ENCODE assay signal across 1 cellular context in the genomic region with DNA sequence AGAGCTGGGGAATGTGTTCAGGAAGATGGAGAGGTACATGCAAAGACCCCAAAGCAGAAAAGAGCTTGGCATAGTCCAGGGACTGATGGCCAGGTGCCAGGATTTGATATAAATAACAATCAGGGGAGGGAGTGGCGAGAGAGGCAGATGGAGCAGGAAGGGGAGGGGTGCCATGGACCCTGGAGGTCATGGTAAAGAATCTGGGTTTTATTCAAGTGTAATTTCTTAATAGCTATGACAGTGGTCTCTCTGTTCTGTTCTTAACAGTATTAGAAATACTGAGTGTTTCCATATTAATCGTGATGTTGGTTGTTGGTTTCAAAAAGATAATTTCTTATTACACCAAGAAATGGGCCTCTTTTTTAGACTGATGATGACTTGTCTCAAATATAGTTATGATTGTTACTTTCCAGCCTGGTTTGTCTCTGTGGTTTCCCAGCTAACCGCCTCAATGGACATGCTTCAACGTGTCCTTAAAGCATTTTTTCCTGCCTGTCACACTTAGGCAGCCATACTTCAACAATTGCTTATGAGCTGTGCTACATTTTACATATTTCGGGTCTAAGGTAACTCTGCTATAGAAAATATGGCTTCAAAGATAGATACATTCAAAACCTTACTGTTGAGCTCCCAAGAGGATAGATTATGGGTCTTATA.
TF ChIP-seq lines count a peak whose summit lies in the region.

No MANE protein-coding gene starts in this region.

TF ChIP-seq in GM12878, 131 proteins besides CTCF, POLR2A, EP300 and RAD21 (continues in another document):
- TF ChIP-seq TCF12 (IDR thresholded peaks at IDR 0.05; ENCODE audit: low read depth, low read length) (no peak), SIN3A (IDR thresholded peaks at IDR 0.05; ENCODE audit: low read depth, low read length) (no peak), LARP7 (IDR thresholded peaks at IDR 0.05) (no peak), ZNF592 (IDR thresholded peaks at IDR 0.05) (no peak), YBX1 (IDR thresholded peaks at IDR 0.05) (no peak), ZBED1 (IDR thresholded peaks at IDR 0.05; ENCODE audit: borderline replicate concordance) (no peak), HDAC2 (IDR thresholded peaks at IDR 0.05) (no peak), NFXL1 (IDR thresholded peaks at IDR 0.05; ENCODE audit: borderline replicate concordance) (no peak), SMARCA5 (IDR thresholded peaks at IDR 0.05) (no peak), MYC (IDR thresholded peaks at IDR 0.05; ENCODE audit: insufficient read depth, insufficient read length, insufficient replicate concordance, low read length, severe bottlenecking) (no peak), FOXM1 (IDR thresholded peaks at IDR 0.05; ENCODE audit: low read depth, low read length) (peak; percentile 44; the same call in 1 of the 2 replicates), IKZF2 (IDR thresholded peaks at IDR 0.05) (peak; percentile 31 to 47; a peak in 2 of 4 replicates), FOS (IDR thresholded peaks at IDR 0.05; ENCODE audit: borderline replicate concordance, extremely low read depth, insufficient read length) (no peak), SREBF1 (IDR thresholded peaks at IDR 0.05; ENCODE audit: low read length) (no peak), ATF2 (IDR thresholded peaks at IDR 0.05; ENCODE audit: low read length) (0 out of 2 replicates have a peak, but pooled peaks have one; percentile 33), ZBTB11 (CRISPR knock-in tag; IDR thresholded peaks at IDR 0.05) (no peak), RBBP5 (conservative IDR thresholded peaks at IDR 0.05) (no peak), PAX5 (IDR thresholded peaks at IDR 0.05; ENCODE audit: borderline replicate concordance, low read depth, low read length) (peak; percentile 58; the same call in 1 of the 2 replicates), NR2C2 (IDR thresholded peaks at IDR 0.05; ENCODE audit: borderline replicate concordance, control insufficient read depth, insufficient read length, low read depth) (no peak), BCLAF1 (IDR thresholded peaks at IDR 0.05) (no peak), JUNB (IDR thresholded peaks at IDR 0.05) (0 out of 2 replicates have a peak, but pooled peaks have one; percentile 48), ATF7 (IDR thresholded peaks at IDR 0.05; ENCODE audit: low read depth) (0 out of 2 replicates have a peak, but pooled peaks have one; percentile 26), MEF2A (IDR thresholded peaks at IDR 0.05; ENCODE audit: insufficient read depth, low read depth, low read length) (0 out of 2 replicates have a peak, but pooled peaks have one; percentile 47), KLF5 (IDR thresholded peaks at IDR 0.05; ENCODE audit: partially characterized antibody) (no peak), RELA (IDR thresholded peaks at IDR 0.05; ENCODE audit: borderline replicate concordance, partially characterized antibody) (no peak), CREB1 (IDR thresholded peaks at IDR 0.05; ENCODE audit: low read depth) (no peak), IRF3 (IDR thresholded peaks at IDR 0.05) (no peak), POLR2AphosphoS2 (IDR thresholded peaks at IDR 0.05; ENCODE audit: low read depth, low read length) (no peak), CHD2 (IDR thresholded peaks at IDR 0.05; ENCODE audit: borderline replicate concordance, low read depth, low read length) (no peak), TARDBP (IDR thresholded peaks at IDR 0.05; ENCODE audit: borderline replicate concordance) (no peak), USF1 (IDR thresholded peaks at IDR 0.05; ENCODE audit: borderline replicate concordance, extremely low read length, insufficient read depth, low read depth, low read length) (no peak), NRF1 (conservative IDR thresholded peaks at IDR 0.05; ENCODE audit: low read depth, low read length) (no peak), NFYA (IDR thresholded peaks at IDR 0.05; ENCODE audit: borderline replicate concordance, low read depth, low read length) (no peak), BMI1 (IDR thresholded peaks at IDR 0.05; ENCODE audit: borderline replicate concordance) (no peak)
- TF ChIP-seq, protein P1, sequence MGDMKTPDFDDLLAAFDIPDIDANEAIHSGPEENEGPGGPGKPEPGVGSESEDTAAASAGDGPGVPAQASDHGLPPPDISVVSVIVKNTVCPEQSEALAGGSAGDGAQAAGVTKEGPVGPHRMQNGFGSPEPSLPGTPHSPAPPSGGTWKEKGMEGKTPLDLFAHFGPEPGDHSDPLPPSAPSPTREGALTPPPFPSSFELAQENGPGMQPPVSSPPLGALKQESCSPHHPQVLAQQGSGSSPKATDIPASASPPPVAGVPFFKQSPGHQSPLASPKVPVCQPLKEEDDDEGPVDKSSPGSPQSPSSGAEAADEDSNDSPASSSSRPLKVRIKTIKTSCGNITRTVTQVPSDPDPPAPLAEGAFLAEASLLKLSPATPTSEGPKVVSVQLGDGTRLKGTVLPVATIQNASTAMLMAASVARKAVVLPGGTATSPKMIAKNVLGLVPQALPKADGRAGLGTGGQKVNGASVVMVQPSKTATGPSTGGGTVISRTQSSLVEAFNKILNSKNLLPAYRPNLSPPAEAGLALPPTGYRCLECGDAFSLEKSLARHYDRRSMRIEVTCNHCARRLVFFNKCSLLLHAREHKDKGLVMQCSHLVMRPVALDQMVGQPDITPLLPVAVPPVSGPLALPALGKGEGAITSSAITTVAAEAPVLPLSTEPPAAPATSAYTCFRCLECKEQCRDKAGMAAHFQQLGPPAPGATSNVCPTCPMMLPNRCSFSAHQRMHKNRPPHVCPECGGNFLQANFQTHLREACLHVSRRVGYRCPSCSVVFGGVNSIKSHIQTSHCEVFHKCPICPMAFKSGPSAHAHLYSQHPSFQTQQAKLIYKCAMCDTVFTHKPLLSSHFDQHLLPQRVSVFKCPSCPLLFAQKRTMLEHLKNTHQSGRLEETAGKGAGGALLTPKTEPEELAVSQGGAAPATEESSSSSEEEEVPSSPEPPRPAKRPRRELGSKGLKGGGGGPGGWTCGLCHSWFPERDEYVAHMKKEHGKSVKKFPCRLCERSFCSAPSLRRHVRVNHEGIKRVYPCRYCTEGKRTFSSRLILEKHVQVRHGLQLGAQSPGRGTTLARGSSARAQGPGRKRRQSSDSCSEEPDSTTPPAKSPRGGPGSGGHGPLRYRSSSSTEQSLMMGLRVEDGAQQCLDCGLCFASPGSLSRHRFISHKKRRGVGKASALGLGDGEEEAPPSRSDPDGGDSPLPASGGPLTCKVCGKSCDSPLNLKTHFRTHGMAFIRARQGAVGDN (IDR thresholded peaks at IDR 0.05), result no peak
- TF ChIP-seq, protein P2, sequence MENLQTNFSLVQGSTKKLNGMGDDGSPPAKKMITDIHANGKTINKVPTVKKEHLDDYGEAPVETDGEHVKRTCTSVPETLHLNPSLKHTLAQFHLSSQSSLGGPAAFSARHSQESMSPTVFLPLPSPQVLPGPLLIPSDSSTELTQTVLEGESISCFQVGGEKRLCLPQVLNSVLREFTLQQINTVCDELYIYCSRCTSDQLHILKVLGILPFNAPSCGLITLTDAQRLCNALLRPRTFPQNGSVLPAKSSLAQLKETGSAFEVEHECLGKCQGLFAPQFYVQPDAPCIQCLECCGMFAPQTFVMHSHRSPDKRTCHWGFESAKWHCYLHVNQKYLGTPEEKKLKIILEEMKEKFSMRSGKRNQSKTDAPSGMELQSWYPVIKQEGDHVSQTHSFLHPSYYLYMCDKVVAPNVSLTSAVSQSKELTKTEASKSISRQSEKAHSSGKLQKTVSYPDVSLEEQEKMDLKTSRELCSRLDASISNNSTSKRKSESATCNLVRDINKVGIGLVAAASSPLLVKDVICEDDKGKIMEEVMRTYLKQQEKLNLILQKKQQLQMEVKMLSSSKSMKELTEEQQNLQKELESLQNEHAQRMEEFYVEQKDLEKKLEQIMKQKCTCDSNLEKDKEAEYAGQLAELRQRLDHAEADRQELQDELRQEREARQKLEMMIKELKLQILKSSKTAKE (IDR thresholded peaks at IDR 0.05; ENCODE audit: low read depth, poor library complexity, severe bottlenecking), result peak; percentile 29
